Comparison of ENCODE assay signal across 9 cellular contexts in genomic region chr4:122045533-122045932, GRCh38.
A peak's percentile ranks its signal among the peaks of the same experiment; 100 is the strongest.
DNase-seq lines count a peak whose midpoint lies in the region; ATAC-seq and TF ChIP-seq lines count a peak whose summit lies in the region.
"Had no signal": no experiment of that assay in that cellular context is flagged by ENCODE, and none has a peak within 500 bp of the region (broad histone marks: within the 10 kb centered on the region; RNA-seq: fewer than 3 reads in every experiment).

No MANE protein-coding gene starts in this region.

- no peak overlapping the region for H2AFZ ChIP-seq in IMR-90 (replicated peaks; ENCODE audit: low read length, poor library complexity)

- H3K4ac ChIP-seq in IMR-90 (ENCODE audit: low read depth, low read length) = no peak overlapping the region

- no peak overlapping the region for H3K18ac ChIP-seq in IMR-90 (ENCODE audit: low read depth, low read length)

- peak; percentile 93 for ATAC-seq in IMR-90 (ENCODE audit: low read depth)

- peaks cover 1% of the 10 kb centered on the region for H3K27me3 Mint-ChIP-seq in glutamatergic neuron (ENCODE audit: unreplicated experiment)

- H3K23ac ChIP-seq in IMR-90 (ENCODE audit: low read depth, low read length) = no peak overlapping the region

- H3K4me1 Mint-ChIP-seq in glutamatergic neuron (ENCODE audit: low read depth, unreplicated experiment) = no peaks in the 10 kb centered on the region
- H3K4me1 Mint-ChIP-seq: neural crest cell had no signal

- H3K9ac ChIP-seq in IMR-90 (ENCODE audit: low read depth, low read length) = no peak overlapping the region

- no peak overlapping the region for H4K91ac ChIP-seq in IMR-90 (ENCODE audit: insufficient read depth, low read depth, low read length)

- no peak overlapping the region for H2BK120ac ChIP-seq in IMR-90 (ENCODE audit: low read depth, low read length)

- H3K14ac ChIP-seq in IMR-90 (replicated peaks; ENCODE audit: low read depth, low read length) = no peak overlapping the region

- no peak overlapping the region for H2BK20ac ChIP-seq in IMR-90 (ENCODE audit: low read depth, low read length)

- no peak overlapping the region for H4K8ac ChIP-seq in IMR-90 (ENCODE audit: low read depth in 2 of 2, low read length in 2 of 2)

- dilution Hi-C loops in IMR-90 (cut with HindIII; ENCODE audit: low sequenced_read_pairs, unreplicated experiment) = no loop called here

- POLR2A ChIA-PET in IMR-90 (lab: Charles Lee; ENCODE audit: unreplicated experiment) = no interaction called here

- H3K9me3 ChIP-seq in IMR-90 (ENCODE audit: control insufficient read depth, insufficient read depth, low read length) = no peaks in the 10 kb centered on the region
- H3K9me3 ChIP-seq in vagina = no peaks in the 10 kb centered on the region

- no peaks in the 10 kb centered on the region for H3K79me1 ChIP-seq in IMR-90 (ENCODE audit: low read depth in 1 of 2, low read length in 2 of 2)

- no peak overlapping the region for H4K5ac ChIP-seq in IMR-90 (ENCODE audit: low read depth, low read length)

- BruUV-seq in IMR-90 (replicated peaks; lab: Mats Ljungman, UMichigan) = no TSS peak

- no peak overlapping the region for H3K4me3 Mint-ChIP-seq in glutamatergic neuron (ENCODE audit: unreplicated experiment)
- H3K4me3 Mint-ChIP-seq: neural crest cell had no signal

- H2BK15ac ChIP-seq in IMR-90 (ENCODE audit: low read depth, low read length) = no peak overlapping the region

- CTCF ChIA-PET in IMR-90 (lab: Yijun Ruan, JAX) = no interaction called here

- intact Hi-C loops in IMR-90 (cut with micrococcal nuclease) = loop anchor here (2.0 kb wide), 1 partner anchor 41 kb away; no protein-coding TSS in a partner anchor
- intact Hi-C loops in vagina (cut with DNase I) = no loop called here

- H2AK5ac ChIP-seq in IMR-90 (ENCODE audit: low read depth, low read length) = no peak overlapping the region

- H3K4me1 ChIP-seq in IMR-90 (ENCODE audit: control insufficient read depth, insufficient read depth, low read length) = peaks cover 2% of the 10 kb centered on the region; the same call in 1 of the 2 replicates
- H3K4me1 ChIP-seq in vagina = no peaks in the 10 kb centered on the region

- no peak for TF ChIP-seq POLR2A in IMR-90 (IDR thresholded peaks at IDR 0.05; ENCODE audit: low read depth, low read length)
- no peak for TF ChIP-seq POLR2A in vagina (IDR thresholded peaks at IDR 0.05)

- no peak overlapping the region for H3K56ac ChIP-seq in IMR-90 (ENCODE audit: extremely low read depth, insufficient read depth, low read length)

- H4K20me1 ChIP-seq in IMR-90 (ENCODE audit: insufficient read depth, low read length) = no peaks in the 10 kb centered on the region

- H3K4me2 ChIP-seq in IMR-90 (ENCODE audit: low read depth, low read length) = no peak overlapping the region

- DNase-seq in Caki2 (ENCODE audit: low read depth) (peak; percentile 88), IMR-90 (peak; percentile 96), SHP77 (lab: John Stamatoyannopoulos, UW) (peak; percentile 60 to 85), glomerular endothelial cell (ENCODE audit: extremely low read depth, low read depth, low spot score) (peak; percentile 88), pons (ENCODE audit: low spot score) (no peak), vagina (ENCODE audit: extremely low spot score in 2 of 2) (no peak), ecto neural progenitor cell (ENCODE audit: low spot score) (no peak), glutamatergic neuron (no peak)

- peaks cover 1% of the 10 kb centered on the region for H3K9me3 Mint-ChIP-seq in glutamatergic neuron (ENCODE audit: unreplicated experiment)
- H3K9me3 Mint-ChIP-seq: neural crest cell had no signal

- no peaks in the 10 kb centered on the region; the same call in none of the 2 replicates for H3K9me1 ChIP-seq in IMR-90 (ENCODE audit: insufficient read depth, low read length)

- H2BK5ac ChIP-seq in IMR-90 (ENCODE audit: low read depth, low read length, poor library complexity, severe bottlenecking) = peak overlapping the region; percentile 49

- in situ Hi-C loops in Caki2 (cut with HindIII; ENCODE audit: low pct_unique_long_range_greater_than_20kb, low sequenced_read_pairs) = no loop called here
- in situ Hi-C loops in IMR-90 (cut with MboI; ENCODE audit: low sequenced_read_pairs) = no loop called here

- no peak for TF ChIP-seq RAD21 in IMR-90 (IDR thresholded peaks at IDR 0.05; ENCODE audit: low read length)

- H3K27ac Mint-ChIP-seq in glutamatergic neuron (ENCODE audit: unreplicated experiment) = no peak overlapping the region

- no peaks in the 10 kb centered on the region for H3K36me3 Mint-ChIP-seq in glutamatergic neuron (ENCODE audit: unreplicated experiment)

- H3K36me3 ChIP-seq in IMR-90 (ENCODE audit: control insufficient read depth, insufficient read depth, low read length) (no peaks in the 10 kb centered on the region), vagina (no peaks in the 10 kb centered on the region)

- H2AK9ac ChIP-seq in IMR-90 (replicated peaks; ENCODE audit: low read depth, low read length, poor library complexity) = no peak overlapping the region

- TF ChIP-seq CTCF in IMR-90 (conservative IDR thresholded peaks at IDR 0.05; ENCODE audit: low read depth, low read length) = no peak
- TF ChIP-seq CTCF in vagina (IDR thresholded peaks at IDR 0.05) = no peak
- TF ChIP-seq CTCF in glutamatergic neuron (IDR thresholded peaks at IDR 0.05; ENCODE audit: partially characterized antibody, unreplicated experiment) = no peak

- H3K27me3 ChIP-seq in IMR-90 (ENCODE audit: control insufficient read depth, insufficient read depth, low read length) (no peaks in the 10 kb centered on the region), vagina (no peaks in the 10 kb centered on the region)

- H3K27ac ChIP-seq in IMR-90 (ENCODE audit: insufficient read depth, low read length) = no peak overlapping the region
- H3K27ac ChIP-seq in vagina = no peak overlapping the region

- H3K4me3 ChIP-seq in IMR-90 (ENCODE audit: insufficient read depth, low read depth, low read length) (no peak overlapping the region), vagina (no peak overlapping the region)

TF ChIP-seq in IMR-90, 13 proteins besides CTCF, POLR2A, EP300 and RAD21:
- TF ChIP-seq CEBPB (IDR thresholded peaks at IDR 0.05; ENCODE audit: low read depth, low read length) (peak; percentile 37; the same call in 1 of the 2 replicates), RFX5 (IDR thresholded peaks at IDR 0.05; ENCODE audit: low read depth, low read length) (no peak), NFE2L2 (IDR thresholded peaks at IDR 0.05; ENCODE audit: low read depth, low read length) (no peak)

Comparison
In these comparisons a context has a peak if more than half of its experiments do, and no peak if none do; other contexts are left out.
1. DNase-seq: peak in Caki2 (single experiment), IMR-90 (single experiment), SHP77 (2 of 2) and glomerular endothelial cell (single experiment); none in pons (single experiment), vagina (0 of 2), ecto neural progenitor cell (single experiment) and glutamatergic neuron (single experiment).